ENCODE assay signal across 22 cellular contexts in the genomic region with DNA sequence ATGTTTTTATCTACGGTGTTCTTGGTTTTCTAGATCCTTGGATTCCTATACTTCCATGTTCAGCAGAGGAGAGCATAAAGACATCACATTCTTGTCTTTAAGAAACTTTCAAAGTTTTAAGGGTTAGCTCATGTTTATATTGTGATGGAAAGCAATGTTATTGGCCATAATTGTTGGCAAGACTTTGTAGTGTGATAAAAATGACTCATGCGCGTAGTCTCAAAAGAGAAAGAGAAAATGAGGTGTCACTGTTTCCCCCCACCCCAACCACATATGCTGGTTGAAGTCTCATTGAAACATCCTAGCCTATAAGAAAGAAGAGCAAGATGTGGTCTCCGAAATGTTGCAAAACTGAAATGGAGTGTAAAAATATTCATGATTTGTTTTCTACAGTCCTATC.
DNase-seq lines count a peak whose midpoint lies in the region; ATAC-seq and TF ChIP-seq lines count a peak whose summit lies in the region.
"Had no signal": no experiment of that assay in that cellular context is flagged by ENCODE, and none has a peak within 500 bp of the region (broad histone marks: within the 10 kb centered on the region; RNA-seq: fewer than 3 reads in every experiment).

No MANE protein-coding gene starts in this region.

- H3K4me3 ChIP-seq in cardiac fibroblast (replicated peaks in 1 of 2; ENCODE audit: low read depth in 2 of 2, low read length in 2 of 2) (no peak overlapping the region), fibroblast of villous mesenchyme (ENCODE audit: low read depth, low read length) (no peak overlapping the region)
- H3K4me3 ChIP-seq: K562 had no signal

- H3K9me3 Mint-ChIP-seq in stimulated activated naive CD8-positive, alpha-beta T cell treated with anti-CD3 and anti-CD28 coated beads, Interleukin-15, Interleukin-2, amounts not matched to agents 100 ng/mL and 50 ng/mL, for 24 hours, result no peaks in the 10 kb centered on the region
- peaks cover 0 to 2% (median 0%) of the 10 kb centered on the region in 6 donors for H3K9me3 Mint-ChIP-seq in immature natural killer cell

- ATAC-seq in stimulated activated naive CD8-positive, alpha-beta T cell treated with anti-CD3 and anti-CD28 coated beads, Interleukin-15, Interleukin-2, amounts not matched to agents 100 U/mL and 50 U/mL, for 24 hours, result no peak
- no peak for ATAC-seq in Right ventricle myocardium inferior
- ATAC-seq: CD8-positive, alpha-beta T cell; K562; Panc1 had no signal

- peaks cover 5% of the 10 kb centered on the region for H3K36me3 Mint-ChIP-seq in stimulated activated naive CD8-positive, alpha-beta T cell treated with anti-CD3 and anti-CD28 coated beads, Interleukin-15, Interleukin-2, amounts not matched to agents 100 ng/mL and 50 ng/mL, for 24 hours (ENCODE audit: low read depth)
- peaks cover 11 to 15% (median 14%) of the 10 kb centered on the region in 3 donors for H3K36me3 Mint-ChIP-seq in immature natural killer cell
- H3K36me3 Mint-ChIP-seq: CD8-positive, alpha-beta T cell had no signal

- no peaks in the 10 kb centered on the region for H3K27me3 Mint-ChIP-seq in stimulated activated naive CD8-positive, alpha-beta T cell treated with anti-CD3 and anti-CD28 coated beads, Interleukin-15, Interleukin-2, amounts not matched to agents 100 ng/mL and 50 ng/mL, for 24 hours
- H3K27me3 Mint-ChIP-seq in immature natural killer cell (ENCODE audit: low read depth in 3 of 3), result peaks cover 0 to 1% (median 0%) of the 10 kb centered on the region in 3 donors

- no peak overlapping the region for H3K4me3 Mint-ChIP-seq in stimulated activated naive CD8-positive, alpha-beta T cell treated with anti-CD3 and anti-CD28 coated beads, Interleukin-15, Interleukin-2, amounts not matched to agents 100 ng/mL and 50 ng/mL, for 24 hours
- H3K4me3 Mint-ChIP-seq in immature natural killer cell, result no peak overlapping the region
- H3K4me3 Mint-ChIP-seq: CD8-positive, alpha-beta T cell had no signal

- TF ChIP-seq CTCF in cardiac fibroblast (IDR thresholded peaks at IDR 0.05; ENCODE audit: low read depth, low read length) (no peak), fibroblast of villous mesenchyme (IDR thresholded peaks at IDR 0.05; ENCODE audit: insufficient read depth, low read depth, low read length) (no peak)

- no peak for DNase-seq in stimulated activated naive CD8-positive, alpha-beta T cell treated with anti-CD3 and anti-CD28 coated beads, Interleukin-15, Interleukin-2, amounts not matched to agents 100 U/mL and 50 U/mL, for 24 hours
- DNase-seq in cardiac fibroblast (ENCODE audit: low read depth in 2 of 2) (peak; percentile 29 to 32), fibroblast of villous mesenchyme (ENCODE audit: low read depth) (peak; percentile 13), mesenteric fat pad (ENCODE audit: low spot score) (no peak), Right ventricle myocardium inferior (ENCODE audit: missing footprints) (no peak), immature natural killer cell (no peak), NCI-H510A (lab: John Stamatoyannopoulos, UW) (no peak)
- DNase-seq: AML-193; C1 segment of cervical spinal cord; Calu3; CD8-positive, alpha-beta T cell; DMS153; H7; NCI-H1092; NCI-H1436; NCI-H187 treated with DMSO at 0.1 percent for 48 hours; NCI-H510A treated with DMSO at 0.1 percent for 48 hours; NCI-H748 treated with DMSO at 0.1 percent for 48 hours; NK-92 treated with Interleukin-12 subunit alpha and Interleukin-12 subunit beta, amount 100 ng/mL, for 24 hours had no signal

- peak overlapping the region; percentile 14 for H3K27ac Mint-ChIP-seq in stimulated activated naive CD8-positive, alpha-beta T cell treated with anti-CD3 and anti-CD28 coated beads, Interleukin-15, Interleukin-2, amounts not matched to agents 100 ng/mL and 50 ng/mL, for 24 hours
- no peak overlapping the region for H3K27ac Mint-ChIP-seq in immature natural killer cell
- H3K27ac Mint-ChIP-seq: CD8-positive, alpha-beta T cell had no signal

- intact Hi-C loops in Right ventricle myocardium inferior (cut with DNase I), result no loop called here

- H3K4me1 Mint-ChIP-seq in stimulated activated naive CD8-positive, alpha-beta T cell treated with anti-CD3 and anti-CD28 coated beads, Interleukin-15, Interleukin-2, amounts not matched to agents 100 ng/mL and 50 ng/mL, for 24 hours (ENCODE audit: low read depth), result no peaks in the 10 kb centered on the region
- no peaks in the 10 kb centered on the region for H3K4me1 Mint-ChIP-seq in immature natural killer cell

Comparison
In these comparisons a context has a peak if more than half of its experiments do, and no peak if none do; other contexts are left out.
1. DNase-seq: peak in cardiac fibroblast (2 of 2) and fibroblast of villous mesenchyme (single experiment); none in stimulated activated naive CD8-positive, alpha-beta T cell treated with anti-CD3 and anti-CD28 coated beads, Interleukin-15, Interleukin-2, amounts not matched to agents 100 U/mL and 50 U/mL, for 24 hours (single experiment), mesenteric fat pad (single experiment), Right ventricle myocardium inferior (single experiment), immature natural killer cell (0 of 3) and NCI-H510A (single experiment).